ENCODE assay signal across 8 cellular contexts in genomic region chr1:68232354-68233148, GRCh38. TPM values are rescaled to one million over a fixed set of nuclear protein-coding genes. Genes with fewer than 3 reads are reported as not detected.
DNase-seq lines count a peak whose midpoint lies in the region; ATAC-seq, FAIRE-seq and TF ChIP-seq lines count a peak whose summit lies in the region.

TSS of gene WLS (minus strand) at chr1:68232523. CDS start at chr1:68232299, 224 bp downstream.

- BruUV-seq in HepG2 (replicated peaks; lab: Mats Ljungman, UMichigan): no TSS peak

- H3K4me1 Mint-ChIP-seq in stimulated activated naive B cell treated with anti-CD40 and anti-IgM and Interleukin-4, amounts not matched to agents 10 μg/mL and 1 μg/mL and 100 μg/mL, for 72 hours: peaks cover 18 to 24% of the 10 kb centered on the region in 2 donors
- H3K4me1 Mint-ChIP-seq in activated CD4-positive, alpha-beta T cell treated with anti-CD3 and anti-CD28 coated beads for 36 hours: peaks cover 12% of the 10 kb centered on the region

- H2AFZ ChIP-seq in HepG2 (ENCODE audit: low read length): no peak within 1 kb of the TSS

- in situ Hi-C loops in HepG2 (cut with HindIII; ENCODE audit: extremely low pct_ligation_motif_present, low pct_unique_long_range_greater_than_20kb): no loop called here

- no peaks in the 10 kb centered on the region for H3K36me3 Mint-ChIP-seq in stimulated activated naive B cell treated with anti-CD40 and anti-IgM and Interleukin-4, amounts not matched to agents 10 μg/mL and 1 μg/mL and 100 μg/mL, for 72 hours
- H3K36me3 Mint-ChIP-seq in activated CD4-positive, alpha-beta T cell treated with anti-CD3 and anti-CD28 coated beads for 36 hours (ENCODE audit: low read depth): no peaks in the 10 kb centered on the region

- H3K4me2 ChIP-seq in HepG2 (ENCODE audit: low read depth, low read length): no peak within 1 kb of the TSS

- TF ChIP-seq RAD21 in liver (IDR thresholded peaks at IDR 0.05) (peak in 1 of 2 donors; percentile 43), HepG2 (CRISPR knock-in tag; IDR thresholded peaks at IDR 0.05) (no peak)

- no peaks in the 10 kb centered on the region for H3K27me3 ChIP-seq in liver (ENCODE audit: control insufficient read depth in 4 of 4, insufficient read depth in 4 of 4, low read length in 3 of 4)
- H3K27me3 ChIP-seq in HepG2 (ENCODE audit: control insufficient read depth in 1 of 2, insufficient read depth in 2 of 2, low read length in 2 of 2): peaks cover 1 to 30% of the 10 kb centered on the region in 2 experiments; a peak in 3 of 5 replicates

- H3K4me1 ChIP-seq in liver (ENCODE audit: control insufficient read depth in 4 of 4, insufficient read depth in 4 of 4, low read length in 3 of 4) (peaks cover 0 to 17% (median 12%) of the 10 kb centered on the region in 4 donors), HepG2 (ENCODE audit: insufficient read depth, low read length) (no peaks in the 10 kb centered on the region)

- TF ChIP-seq POLR2A in HepG2 (IDR thresholded peaks at IDR 0.05; ENCODE audit: insufficient read depth in 1 of 2, low read depth in 2 of 2, low read length in 2 of 2): no peak

- H3K9me3 ChIP-seq in liver (ENCODE audit: control insufficient read depth in 4 of 4, low read length in 3 of 4): no peaks in the 10 kb centered on the region
- H3K9me3 ChIP-seq in HepG2 (ENCODE audit: low read length): no peaks in the 10 kb centered on the region

- no peaks in the 10 kb centered on the region for H3K79me2 ChIP-seq in HepG2 (ENCODE audit: insufficient read depth, low read length)

- H3K9me3 Mint-ChIP-seq in stimulated activated naive B cell treated with anti-CD40 and anti-IgM and Interleukin-4, amounts not matched to agents 10 μg/mL and 1 μg/mL and 100 μg/mL, for 72 hours: no peaks in the 10 kb centered on the region
- no peaks in the 10 kb centered on the region for H3K9me3 Mint-ChIP-seq in activated CD4-positive, alpha-beta T cell treated with anti-CD3 and anti-CD28 coated beads for 36 hours (ENCODE audit: low read depth)

- CTCF ChIA-PET in HepG2 (lab: Yijun Ruan, JAX; ENCODE audit: low intra/inter-chr PET ratio, low total read pairs): no interaction called here
- CTCF ChIA-PET in activated CD4-positive, alpha-beta T cell treated with anti-CD3 and anti-CD28 coated beads for 36 hours (lab: Charles Lee): interaction anchor here (0.7 kb wide), 1 partner anchor 83 kb away, joined by 3 read pairs; no protein-coding TSS in a partner anchor

- WGBS in liver: 5% methylated on average over 41 of the region's 41 CpGs
- WGBS in HepG2 (ENCODE audit: low lambda C conversion rate): 12% methylated on average over 41 of the region's 41 CpGs

- peaks cover 50 to 77% of the 10 kb centered on the region in 2 donors for H3K27me3 Mint-ChIP-seq in stimulated activated naive B cell treated with anti-CD40 and anti-IgM and Interleukin-4, amounts not matched to agents 10 μg/mL and 1 μg/mL and 100 μg/mL, for 72 hours
- peaks cover 43% of the 10 kb centered on the region for H3K27me3 Mint-ChIP-seq in activated CD4-positive, alpha-beta T cell treated with anti-CD3 and anti-CD28 coated beads for 36 hours

- H3K9ac ChIP-seq in liver (ENCODE audit: low read depth in 1 of 2, low read length in 2 of 2): peak within 1 kb of the TSS; percentile 75 to 90
- no peak within 1 kb of the TSS for H3K9ac ChIP-seq in HepG2 (ENCODE audit: insufficient read depth, low read depth, low read length)

- ATAC-seq in HepG2 (no peak; the same call in 1 of the 3 replicates), left colon (peak; percentile 87)
- peak; percentile 12 to 38 for ATAC-seq in stimulated activated naive B cell treated with anti-CD40 and anti-IgM and Interleukin-4, amounts not matched to agents 10 μg/mL and 1 μg/mL and 100 μg/mL, for 72 hours (replicated peaks)
- no peak for ATAC-seq in activated CD4-positive, alpha-beta T cell treated with anti-CD3 and anti-CD28 coated beads for 36 hours

- POLR2A ChIA-PET in HepG2 (lab: Yijun Ruan, JAX): no interaction called here
- POLR2A ChIA-PET in activated CD4-positive, alpha-beta T cell treated with anti-CD3 and anti-CD28 coated beads for 36 hours (lab: Charles Lee): no interaction called here

- H3K36me3 ChIP-seq in liver (ENCODE audit: control insufficient read depth in 4 of 4, insufficient read depth in 3 of 4, low read depth in 1 of 4, low read length in 3 of 4) (no peaks in the 10 kb centered on the region), HepG2 (replicated peaks in 1 of 2; ENCODE audit: control insufficient read depth in 1 of 2, insufficient read depth in 2 of 2, low read length in 2 of 2) (no peaks in the 10 kb centered on the region)

- H3K4me3 Mint-ChIP-seq in stimulated activated naive B cell treated with anti-CD40 and anti-IgM and Interleukin-4, amounts not matched to agents 10 μg/mL and 1 μg/mL and 100 μg/mL, for 72 hours: peak within 1 kb of the TSS; percentile 78 to 84
- no peak within 1 kb of the TSS for H3K4me3 Mint-ChIP-seq in activated CD4-positive, alpha-beta T cell treated with anti-CD3 and anti-CD28 coated beads for 36 hours

- TF ChIP-seq EP300 in HepG2 (IDR thresholded peaks at IDR 0.05; ENCODE audit: low read depth in 2 of 2, low read length in 2 of 2) (no peak), HepG2 (CRISPR knock-in tag; IDR thresholded peaks at IDR 0.05; ENCODE audit: borderline replicate concordance) (no peak)

- DNase-seq in HepG2 (ENCODE audit: low spot score): no peak
- peak; percentile 94 for DNase-seq in NCI-H82 (lab: John Stamatoyannopoulos, UW)
- peak; percentile 78 for DNase-seq in dermis blood vessel endothelial cell
- peak; percentile 84 to 86 for DNase-seq in left colon
- no peak for DNase-seq in stimulated activated naive B cell treated with anti-CD40 and anti-IgM and Interleukin-4, amounts not matched to agents 10 μg/mL and 1 μg/mL and 100 μg/mL, for 72 hours
- DNase-seq in GM19239 (ENCODE audit: insufficient read length, low spot score): no peak
- no peak for DNase-seq in activated CD4-positive, alpha-beta T cell treated with anti-CD3 and anti-CD28 coated beads for 36 hours

- H3K27ac ChIP-seq in liver (ENCODE audit: low read depth in 1 of 2, low read length in 2 of 2) (peak within 1 kb of the TSS; percentile 61 to 69), HepG2 (ENCODE audit: extremely low read length, insufficient read depth, low read length) (no peak within 1 kb of the TSS)

- FAIRE-seq in HepG2 (lab: Jason Lieb, UNC): no peak
- no peak for FAIRE-seq in GM19239 (lab: Jason Lieb, UNC)

- no peak for TF ChIP-seq CTCF in liver (IDR thresholded peaks at IDR 0.05; ENCODE audit: low read depth, low read length, missing input control)
- no peak for TF ChIP-seq CTCF in HepG2 (CRISPR knock-in tag; IDR thresholded peaks at IDR 0.05)

- H3K4me3 ChIP-seq in liver (ENCODE audit: low read depth in 1 of 3, low read length in 3 of 3) (peak within 1 kb of the TSS; percentile 76 to 90 (median 76)), HepG2 (replicated peaks in 1 of 3; ENCODE audit: insufficient read depth in 1 of 3, low read depth in 2 of 3, low read length in 3 of 3) (no peak within 1 kb of the TSS)

- H3K27ac Mint-ChIP-seq in stimulated activated naive B cell treated with anti-CD40 and anti-IgM and Interleukin-4, amounts not matched to agents 10 μg/mL and 1 μg/mL and 100 μg/mL, for 72 hours: no peak within 1 kb of the TSS
- H3K27ac Mint-ChIP-seq in activated CD4-positive, alpha-beta T cell treated with anti-CD3 and anti-CD28 coated beads for 36 hours: no peak within 1 kb of the TSS

- no peaks in the 10 kb centered on the region for H4K20me1 ChIP-seq in HepG2 (ENCODE audit: insufficient read depth, low read length)

- intact Hi-C loops in HepG2 (cut with micrococcal nuclease; ENCODE audit: unreplicated experiment) (no loop called here), left colon (cut with DNase I, micrococcal nuclease) (loop anchor here in 1 of 2 donors (5.0 kb wide), 3 partner anchors 60 to 110 kb away; no protein-coding TSS in a partner anchor)
- intact Hi-C loops in activated CD4-positive, alpha-beta T cell treated with anti-CD3 and anti-CD28 coated beads for 36 hours (cut with DNase I, micrococcal nuclease): no loop called here

TF ChIP-seq in liver, 16 proteins besides CTCF, POLR2A, EP300 and RAD21 (continues in another document):
- peak; percentile 41 for TF ChIP-seq YY1 (IDR thresholded peaks at IDR 0.05)

RNA-seq across cellular contexts. Expression of gene WLS, which starts in this region (rescaled TPM):
- total RNA-seq in liver (10 to 100 TPM in 1 of 2 donors, 1 to 10 TPM in 1; 3.2 to 12.5 TPM), HepG2 (2016; rRNA removed; fragmentation: Illumina TruSeq; extraction: Trizol) (not detected in 2 replicates), dermis blood vessel endothelial cell (43.4 and 50.8 TPM in 2 replicates), left colon (100 to 1,000 TPM; 126 to 150 TPM)
- polyA plus RNA-seq in liver (10 to 100 TPM in 1 of 2 donors, 1 to 10 TPM in 1; 4.6 to 10.9 TPM), HepG2 (2011; rRNA removed) (0.20 TPM in 1 of 2 replicates, not detected in the other)
- not detected in 2 replicates for total RNA-seq in HepG2 (2016; cell fraction: cytosol; rRNA removed; fragmentation: Illumina TruSeq; extraction: Trizol; ENCODE audit: low read depth)
- not detected in 2 replicates for total RNA-seq in HepG2 (2016; cell fraction: insoluble cytoplasmic fraction; rRNA removed; fragmentation: Illumina TruSeq; extraction: Trizol)
- not detected in 2 replicates for total RNA-seq in HepG2 (2016; cell fraction: membrane; rRNA removed; fragmentation: Illumina TruSeq; extraction: Trizol)
- not detected in 2 replicates for total RNA-seq in HepG2 (2016; cell fraction: nucleus; rRNA removed; fragmentation: Illumina TruSeq; extraction: Trizol)
- 0.08 TPM in 1 of 2 replicates, not detected in the other for polyA plus RNA-seq in HepG2 (2011; cell fraction: cytosol; rRNA removed)
- not detected in 2 replicates for polyA plus RNA-seq in HepG2 (2011; cell fraction: nucleus; rRNA removed)
- 0.05 TPM in 1 of 2 replicates, not detected in the other for polyA plus RNA-seq in HepG2 (2012)
- not detected in 2 replicates for polyA plus RNA-seq in HepG2 (2016; cell fraction: cytosol; fragmentation: Illumina TruSeq; extraction: Trizol; ENCODE audit: low read depth)
- polyA plus RNA-seq in HepG2 (2016; cell fraction: insoluble cytoplasmic fraction; fragmentation: Illumina TruSeq; extraction: Trizol; ENCODE audit: low read depth): not detected in 2 replicates
- not detected in 2 replicates for polyA plus RNA-seq in HepG2 (2016; cell fraction: membrane; fragmentation: Illumina TruSeq; extraction: Trizol; ENCODE audit: low read depth)
- polyA plus RNA-seq in HepG2 (2016; cell fraction: nucleus; fragmentation: Illumina TruSeq; extraction: Trizol; ENCODE audit: insufficient read depth, low read depth): not detected in 2 replicates
- 99.6 TPM in 1 of 2 replicates, not detected in the other for polyA minus RNA-seq in HepG2 (2011; rRNA and poly(A)+ RNA removed; ENCODE audit: low replicate concordance)
- 0.88 and 0.99 TPM in 2 replicates for polyA minus RNA-seq in HepG2 (2011; cell fraction: cytosol; rRNA and poly(A)+ RNA removed)
- 0.77 TPM in 1 of 2 replicates, not detected in the other for polyA minus RNA-seq in HepG2 (2011; cell fraction: nucleus; rRNA and poly(A)+ RNA removed)
- not detected for total RNA-seq in activated CD4-positive, alpha-beta T cell treated with anti-CD3 and anti-CD28 coated beads for 36 hours

Comparison
In these comparisons a context has a peak if more than half of its experiments do, and no peak if none do; other contexts are left out.
1. H3K4me3 ChIP-seq: peak in liver (3 of 3); none in HepG2 (0 of 3).
2. ATAC-seq: peak in left colon (single experiment) and stimulated activated naive B cell treated with anti-CD40 and anti-IgM and Interleukin-4, amounts not matched to agents 10 μg/mL and 1 μg/mL and 100 μg/mL, for 72 hours (2 of 2); none in HepG2 (single experiment) and activated CD4-positive, alpha-beta T cell treated with anti-CD3 and anti-CD28 coated beads for 36 hours (single experiment).
3. DNase-seq: peak in NCI-H82 (single experiment), dermis blood vessel endothelial cell (single experiment) and left colon (2 of 2); none in HepG2 (single experiment), stimulated activated naive B cell treated with anti-CD40 and anti-IgM and Interleukin-4, amounts not matched to agents 10 μg/mL and 1 μg/mL and 100 μg/mL, for 72 hours (single experiment), GM19239 (single experiment) and activated CD4-positive, alpha-beta T cell treated with anti-CD3 and anti-CD28 coated beads for 36 hours (single experiment).